ENCODE assay signal across 22 cellular contexts in genomic region chr2:240964854-240965295, GRCh38. TPM values are rescaled to one million over a fixed set of nuclear protein-coding genes. Genes with fewer than 3 reads are reported as not detected.
DNase-seq lines count a peak whose midpoint lies in the region; ATAC-seq, FAIRE-seq and TF ChIP-seq lines count a peak whose summit lies in the region.
"Had no signal": no experiment of that assay in that cellular context is flagged by ENCODE, and none has a peak within 500 bp of the region (broad histone marks: within the 10 kb centered on the region; RNA-seq: fewer than 3 reads in every experiment).

No MANE protein-coding gene starts in this region.

- TF ChIP-seq EP300 in K562 (IDR thresholded peaks at IDR 0.05; ENCODE audit: low read length): no peak

- CTCF ChIA-PET in IMR-90 (lab: Yijun Ruan, JAX) (no interaction called here), K562 (lab: Yijun Ruan, JAX; ENCODE audit: low intra/inter-chr PET ratio) (no interaction called here)

- no peak overlapping the region for H2BK15ac ChIP-seq in IMR-90 (ENCODE audit: low read depth, low read length)

- H4K20me1 ChIP-seq in IMR-90 (ENCODE audit: insufficient read depth, low read length) (no peaks in the 10 kb centered on the region), K562 (replicated peaks; ENCODE audit: control insufficient read depth, insufficient read depth, low read length) (no peaks in the 10 kb centered on the region)

- H2AK5ac ChIP-seq in IMR-90 (ENCODE audit: low read depth, low read length): no peak overlapping the region

- H3K14ac ChIP-seq in IMR-90 (replicated peaks; ENCODE audit: low read depth, low read length): no peak overlapping the region

- no peak overlapping the region for H4K5ac ChIP-seq in IMR-90 (ENCODE audit: low read depth, low read length)

- dilution Hi-C loops in IMR-90 (cut with HindIII; ENCODE audit: low sequenced_read_pairs, unreplicated experiment): no loop called here

- H3K79me1 ChIP-seq in IMR-90 (ENCODE audit: low read depth in 1 of 2, low read length in 2 of 2): no peaks in the 10 kb centered on the region

- peaks cover 24% of the 10 kb centered on the region; the same call in 1 of the 2 replicates for H3K4me1 ChIP-seq in IMR-90 (ENCODE audit: control insufficient read depth, insufficient read depth, low read length)
- H3K4me1 ChIP-seq in K562 (replicated peaks in 1 of 2; ENCODE audit: control insufficient read depth in 2 of 2, insufficient read depth in 2 of 2, low read length in 2 of 2): peaks cover 0 to 13% of the 10 kb centered on the region in 2 experiments; a peak in 1 of 5 replicates
- peaks cover 0 to 18% (median 3%) of the 10 kb centered on the region in 4 donors for H3K4me1 ChIP-seq in right lobe of liver
- peaks cover 46% of the 10 kb centered on the region for H3K4me1 ChIP-seq in testis

- H3K23ac ChIP-seq in IMR-90 (ENCODE audit: low read depth, low read length): no peak overlapping the region

- DNase-seq in IMR-90 (no peak), K562 (ENCODE audit: extremely low read depth in 1 of 4, low spot score in 3 of 4) (no peak), right lobe of liver (no peak), testis (peak; percentile 12), COLO668 (lab: John Stamatoyannopoulos, UW; ENCODE audit: unreplicated experiment) (no peak), NCI-H1092 treated with DMSO at 0.1 percent for 48 hours (lab: John Stamatoyannopoulos, UW) (no peak)
- no peak for DNase-seq in activated CD4-positive, alpha-beta T cell treated with anti-CD3 and anti-CD28 coated beads, Interleukin-2, amount 50 U/mL, for 4 hours
- DNase-seq: activated B cell treated with CpG ODN at 0.5 μM for 24 hours; DMS79; effector CD8-positive, alpha-beta T cell; KG1; NCI-H1694 treated with DMSO at 0.1 percent for 48 hours; NCI-H748 treated with DMSO at 0.1 percent for 48 hours; stimulated activated CD4-positive, alpha-beta T cell treated with anti-CD3 and anti-CD28 coated beads, Interleukin-1b, Interleukin-23, amount 100 ng/mL, for 48 hours; T1000 had no signal

- H3K9me3 ChIP-seq in IMR-90 (ENCODE audit: control insufficient read depth, insufficient read depth, low read length) (no peaks in the 10 kb centered on the region), K562 (replicated peaks; ENCODE audit: control insufficient read depth, insufficient read depth, low read depth, low read length) (no peaks in the 10 kb centered on the region), right lobe of liver (no peaks in the 10 kb centered on the region), testis (no peaks in the 10 kb centered on the region)
- H3K9me3 ChIP-seq: ascending aorta, esophagus muscularis mucosa, prostate gland, suprapubic skin had no signal

- H3K36me3 ChIP-seq in IMR-90 (ENCODE audit: control insufficient read depth, insufficient read depth, low read length): no peaks in the 10 kb centered on the region
- no peaks in the 10 kb centered on the region for H3K36me3 ChIP-seq in K562 (ENCODE audit: control insufficient read depth, insufficient read depth, low read length)
- no peaks in the 10 kb centered on the region for H3K36me3 ChIP-seq in right lobe of liver
- no peaks in the 10 kb centered on the region for H3K36me3 ChIP-seq in testis (ENCODE audit: low read depth, missing control alignments)
- H3K36me3 ChIP-seq: ascending aorta, esophagus muscularis mucosa, prostate gland, suprapubic skin had no signal

- H4K8ac ChIP-seq in IMR-90 (ENCODE audit: low read depth in 2 of 2, low read length in 2 of 2): no peak overlapping the region

- H3K27me3 ChIP-seq in IMR-90 (ENCODE audit: control insufficient read depth, insufficient read depth, low read length) (no peaks in the 10 kb centered on the region; the same call in 1 of the 2 replicates), K562 (ENCODE audit: control insufficient read depth in 2 of 2, insufficient read depth in 2 of 2, low read length in 2 of 2) (peaks cover 0 to 24% of the 10 kb centered on the region in 2 experiments; a peak in 2 of 5 replicates), right lobe of liver (no peaks in the 10 kb centered on the region), testis (no peaks in the 10 kb centered on the region)
- H3K27me3 ChIP-seq: ascending aorta, suprapubic skin had no signal

- peaks cover 10% of the 10 kb centered on the region for H3K9me1 ChIP-seq in IMR-90 (ENCODE audit: insufficient read depth, low read length)
- H3K9me1 ChIP-seq in K562 (ENCODE audit: control insufficient read depth, insufficient read depth, low read length): no peaks in the 10 kb centered on the region

- H3K27ac ChIP-seq in IMR-90 (ENCODE audit: insufficient read depth, low read length): no peak overlapping the region
- H3K27ac ChIP-seq in K562 (ENCODE audit: extremely low read depth, low read depth, low read length): no peak overlapping the region
- H3K27ac ChIP-seq in right lobe of liver: peak overlapping the region; percentile 8 to 40 (median 21)
- H3K27ac ChIP-seq in testis: no peak overlapping the region
- H3K27ac ChIP-seq: ascending aorta, esophagus muscularis mucosa, prostate gland, suprapubic skin had no signal

- no peaks in the 10 kb centered on the region for H3K79me2 ChIP-seq in K562 (ENCODE audit: control insufficient read depth, insufficient read depth, low read length)

- 100% methylated on average over 2 of the region's 12 CpGs; no CpG with 5 or more reads in 1 of the 2 experiments for WGBS in IMR-90 (ENCODE audit: extremely low coverage in 2 of 2, insufficient read length in 1 of 2), 2 experiments
- 24% methylated on average over 9 of the region's 12 CpGs for WGBS in K562 (ENCODE audit: insufficient coverage, low coverage, missing lambda C conversion rate)
- 80% methylated on average over 1 of the region's 12 CpGs for WGBS in right lobe of liver (ENCODE audit: insufficient coverage, low coverage, low lambda C conversion rate, missing lambda C conversion rate)
- 95 to 98% methylated on average over 5 to 12 of the region's 12 CpGs for WGBS in testis, 2 donors

- TF ChIP-seq CTCF in IMR-90 (conservative IDR thresholded peaks at IDR 0.05; ENCODE audit: low read depth, low read length): no peak
- no peak for TF ChIP-seq CTCF in K562 (IDR thresholded peaks at IDR 0.05 in 2 of 3, conservative IDR thresholded peaks at IDR 0.05 in 1 of 3; ENCODE audit: insufficient read depth in 2 of 3, low read depth in 1 of 3, low read length in 3 of 3)
- TF ChIP-seq CTCF in right lobe of liver (IDR thresholded peaks at IDR 0.05): no peak
- no peak for TF ChIP-seq CTCF in testis (IDR thresholded peaks at IDR 0.05)

- H3K9ac ChIP-seq in IMR-90 (ENCODE audit: low read depth, low read length) (no peak overlapping the region), K562 (ENCODE audit: insufficient read depth in 1 of 2, low read depth in 2 of 2, low read length in 2 of 2) (no peak overlapping the region)

- no peak overlapping the region for H2BK5ac ChIP-seq in IMR-90 (ENCODE audit: low read depth, low read length, poor library complexity, severe bottlenecking)

- no peak overlapping the region for H4K91ac ChIP-seq in IMR-90 (ENCODE audit: insufficient read depth, low read depth, low read length)

- H3K4me3 ChIP-seq in IMR-90 (ENCODE audit: insufficient read depth, low read depth, low read length): no peak overlapping the region
- no peak overlapping the region for H3K4me3 ChIP-seq in K562
- H3K4me3 ChIP-seq in right lobe of liver: no peak overlapping the region
- H3K4me3 ChIP-seq in testis: no peak overlapping the region
- H3K4me3 ChIP-seq: ascending aorta, esophagus muscularis mucosa, prostate gland, suprapubic skin had no signal

- no peak overlapping the region for H3K4me2 ChIP-seq in IMR-90 (ENCODE audit: low read depth, low read length)
- no peak overlapping the region for H3K4me2 ChIP-seq in K562 (ENCODE audit: insufficient read depth, low read length)

- H3K18ac ChIP-seq in IMR-90 (ENCODE audit: low read depth, low read length): no peak overlapping the region

- no peak overlapping the region for H3K4ac ChIP-seq in IMR-90 (ENCODE audit: low read depth, low read length)

- TF ChIP-seq POLR2A in IMR-90 (IDR thresholded peaks at IDR 0.05; ENCODE audit: low read depth, low read length): no peak
- no peak for TF ChIP-seq POLR2A in K562 (conservative IDR thresholded peaks at IDR 0.05)
- no peak for TF ChIP-seq POLR2A in right lobe of liver (IDR thresholded peaks at IDR 0.05)
- no peak for TF ChIP-seq POLR2A in testis (IDR thresholded peaks at IDR 0.05)

- H2BK120ac ChIP-seq in IMR-90 (ENCODE audit: low read depth, low read length): no peak overlapping the region

- FAIRE-seq in K562 (lab: Jason Lieb, UNC): no peak
- FAIRE-seq: frontal cortex, islet of Langerhans had no signal

- H2BK20ac ChIP-seq in IMR-90 (ENCODE audit: low read depth, low read length): no peak overlapping the region

- H2AFZ ChIP-seq in IMR-90 (replicated peaks; ENCODE audit: low read length, poor library complexity) (peak overlapping the region; percentile 43), K562 (ENCODE audit: low read depth, low read length) (no peak overlapping the region)

- no TSS peak for BruUV-seq in IMR-90 (replicated peaks; lab: Mats Ljungman, UMichigan)
- no TSS peak for BruUV-seq in K562 (replicated peaks; lab: Mats Ljungman, UMichigan)

- POLR2A ChIA-PET in IMR-90 (lab: Charles Lee; ENCODE audit: unreplicated experiment): no interaction called here
- POLR2A ChIA-PET in K562 (lab: Yijun Ruan, JAX): no interaction called here

- H2AK9ac ChIP-seq in IMR-90 (replicated peaks; ENCODE audit: low read depth, low read length, poor library complexity): no peak overlapping the region

- ATAC-seq in IMR-90 (ENCODE audit: low read depth) (no peak), K562 (no peak), right lobe of liver (no peak)
- ATAC-seq: stimulated activated effector memory CD8-positive, alpha-beta T cell treated with anti-CD3 and anti-CD28 coated beads, Interleukin-12 subunit alpha, Interleukin-12 subunit beta, amount 100 ng/mL, for 72 hours had no signal

- no peak overlapping the region for H3K56ac ChIP-seq in IMR-90 (ENCODE audit: extremely low read depth, insufficient read depth, low read length)

- in situ Hi-C loops in IMR-90 (cut with MboI; ENCODE audit: low sequenced_read_pairs): no loop called here
- in situ Hi-C loops in K562 (cut with MboI): no loop called here

- intact Hi-C loops in IMR-90 (cut with micrococcal nuclease): no loop called here
- intact Hi-C loops in K562 (cut with micrococcal nuclease): no loop called here
- intact Hi-C loops in right lobe of liver (cut with DNase I): no loop called here
- intact Hi-C loops in testis (cut with DNase I; ENCODE audit: low total_unique reads): no loop called here

- TF ChIP-seq RAD21 in IMR-90 (IDR thresholded peaks at IDR 0.05; ENCODE audit: low read length): no peak
- TF ChIP-seq RAD21 in K562 (CRISPR knock-in tag; conservative IDR thresholded peaks at IDR 0.05 in 1 of 2, IDR thresholded peaks at IDR 0.05 in 1 of 2): no peak

RNA-seq across cellular contexts. Expression of gene SNED1, which starts 33.5 kb away (rescaled TPM):
- total RNA-seq in IMR-90 (2012; rRNA removed): 1.1 and 1.4 TPM in 2 replicates
- polyA plus RNA-seq in IMR-90 (2012; rRNA removed): 3.4 and 3.7 TPM in 2 replicates
- polyA plus RNA-seq in IMR-90 (2012; cell fraction: cytosol; rRNA removed): 1.3 and 3.9 TPM in 2 replicates
- 6.6 and 15.0 TPM in 2 replicates for polyA plus RNA-seq in IMR-90 (2012; cell fraction: nucleus; rRNA removed; ENCODE audit: low replicate concordance)
- not detected in 2 replicates for total RNA-seq in K562 (2011; cell fraction: chromatin; rRNA removed; ENCODE audit: low replicate concordance)
- not detected in 2 replicates for total RNA-seq in K562 (2011; cell fraction: nucleolus; rRNA removed)
- total RNA-seq in K562 (2011; cell fraction: nucleoplasm; rRNA removed): not detected in 2 replicates
- not detected in 2 replicates for total RNA-seq in K562 (2014; rRNA removed)
- total RNA-seq in K562 (2014; rRNA removed; fragmentation: Illumina TruSeq; extraction: Trizol): not detected in 2 replicates
- total RNA-seq in K562 (2015; rRNA removed; fragmentation: Illumina TruSeq; extraction: Trizol): not detected in 2 replicates
- total RNA-seq in K562 (2021): 0.02 and 0.07 TPM in 2 replicates
- 0.06 TPM in 1 of 2 replicates, not detected in the other for polyA plus RNA-seq in K562 (2011; rRNA removed)
- not detected in 2 replicates for polyA plus RNA-seq in K562 (2011; cell fraction: cytosol; rRNA removed)
- polyA plus RNA-seq in K562 (2011; cell fraction: nucleus; rRNA removed): 0.01 TPM in 1 of 2 replicates, not detected in the other
- polyA plus RNA-seq in K562 (2012): 0.12 and 0.17 TPM in 2 replicates
- polyA plus RNA-seq in K562 (2014; fragmentation: Illumina TruSeq; extraction: Trizol): not detected in 2 replicates
- under 1 TPM; 0.03 to 0.04 TPM for polyA plus RNA-seq in K562 (2014; fragmentation: Nextera tagmentation; extraction: Ambion mirVana)
- 0.03 TPM in 1 of 2 replicates, not detected in the other for polyA plus RNA-seq in K562 (2014; rRNA removed)
- polyA minus RNA-seq in K562 (2011; rRNA and poly(A)+ RNA removed): not detected in 2 replicates
- polyA minus RNA-seq in K562 (2011; cell fraction: cytosol; rRNA and poly(A)+ RNA removed): not detected in 2 replicates
- polyA minus RNA-seq in K562 (2011; cell fraction: nucleus; rRNA and poly(A)+ RNA removed): not detected in 2 replicates
- 10 to 100 TPM in 4 of 6 experiments, 1 to 10 TPM in 2; 7.4 to 27.8 (median 13.2) TPM for total RNA-seq in right lobe of liver
- total RNA-seq in testis: 100 to 1,000 TPM in 1 of 2 donors, 10 to 100 TPM in 1; 82.7 to 107 TPM
- polyA plus RNA-seq in testis (ENCODE audit: insufficient read depth, low read depth, low replicate concordance): 15.8 TPM

RNA-seq across cellular contexts. Expression of gene CROCC2, which starts 58.7 kb away (rescaled TPM):
- total RNA-seq in IMR-90 (2012; rRNA removed) (not detected in 2 replicates), K562 (2014; rRNA removed) (not detected in 2 replicates), K562 (2014; rRNA removed; fragmentation: Illumina TruSeq; extraction: Trizol) (not detected in 2 replicates), K562 (2015; rRNA removed; fragmentation: Illumina TruSeq; extraction: Trizol) (not detected in 2 replicates), K562 (2021) (not detected in 2 replicates), right lobe of liver (under 1 TPM in 5 of 6 experiments, not detected in 1; 0.06 to 0.15 (median 0.12) TPM), testis (under 1 TPM; 0.43 to 0.55 TPM)
- polyA plus RNA-seq in IMR-90 (2012; rRNA removed) (not detected in 2 replicates), K562 (2011; rRNA removed) (not detected in 2 replicates), K562 (2014; fragmentation: Illumina TruSeq; extraction: Trizol) (not detected in 2 replicates), K562 (2014; fragmentation: Nextera tagmentation; extraction: Ambion mirVana) (not detected), K562 (2014; rRNA removed) (not detected in 2 replicates), testis (ENCODE audit: insufficient read depth, low read depth, low replicate concordance) (0.51 TPM)
- polyA plus RNA-seq in IMR-90 (2012; cell fraction: cytosol; rRNA removed): not detected in 2 replicates
- 0.03 and 0.17 TPM in 2 replicates for polyA plus RNA-seq in IMR-90 (2012; cell fraction: nucleus; rRNA removed; ENCODE audit: low replicate concordance)
- total RNA-seq in K562 (2011; cell fraction: chromatin; rRNA removed; ENCODE audit: low replicate concordance): not detected in 2 replicates
- not detected in 2 replicates for total RNA-seq in K562 (2011; cell fraction: nucleolus; rRNA removed)
- not detected in 2 replicates for total RNA-seq in K562 (2011; cell fraction: nucleoplasm; rRNA removed)
- polyA plus RNA-seq in K562 (2011; cell fraction: cytosol; rRNA removed): not detected in 2 replicates
- not detected in 2 replicates for polyA plus RNA-seq in K562 (2011; cell fraction: nucleus; rRNA removed)
- not detected in 2 replicates for polyA plus RNA-seq in K562 (2012)
- not detected in 2 replicates for polyA minus RNA-seq in K562 (2011; rRNA and poly(A)+ RNA removed)
- polyA minus RNA-seq in K562 (2011; cell fraction: cytosol; rRNA and poly(A)+ RNA removed): not detected in 2 replicates
- polyA minus RNA-seq in K562 (2011; cell fraction: nucleus; rRNA and poly(A)+ RNA removed): not detected in 2 replicates
- total RNA-seq: activated B cell treated with CpG ODN at 0.5 μM for 24 hours, esophagus muscularis mucosa, frontal cortex, suprapubic skin had no signal

Comparison
In these comparisons a context has a peak if more than half of its experiments do, and no peak if none do; other contexts are left out.
1. H3K27ac ChIP-seq: peak in right lobe of liver (3 of 3); none in IMR-90 (single experiment), K562 (single experiment) and testis (0 of 2).